12 cellular contexts compared by ENCODE assay signal in genomic region chr1:21263052-21263429, GRCh38. TPM values are rescaled to one million over a fixed set of nuclear protein-coding genes. Genes with fewer than 3 reads are reported as not detected.
DNase-seq lines count a peak whose midpoint lies in the region; ATAC-seq and TF ChIP-seq lines count a peak whose summit lies in the region.
"Had no signal": no experiment of that assay in that cellular context is flagged by ENCODE, and none has a peak within 500 bp of the region (broad histone marks: within the 10 kb centered on the region; RNA-seq: fewer than 3 reads in every experiment).

No MANE protein-coding gene starts in this region.

- TF ChIP-seq CTCF in GM23338 (conservative IDR thresholded peaks at IDR 0.05; ENCODE audit: low read depth in 2 of 2) (no peak), liver (IDR thresholded peaks at IDR 0.05; ENCODE audit: low read depth, low read length, missing input control) (no peak), smooth muscle cell (IDR thresholded peaks at IDR 0.05; ENCODE audit: borderline replicate concordance, insufficient read depth, poor library complexity, severe bottlenecking) (no peak), OCI-LY7 (conservative IDR thresholded peaks at IDR 0.05; ENCODE audit: low read length) (no peak)

- peaks cover 15% of the 10 kb centered on the region for H3K36me3 Mint-ChIP-seq in GM23338 (ENCODE audit: low read depth)
- peaks cover 57% of the 10 kb centered on the region for H3K36me3 Mint-ChIP-seq in activated naive CD8-positive, alpha-beta T cell treated with anti-CD3 and anti-CD28 coated beads, Interleukin-2, amount 50 U/mL, for 24 hours (ENCODE audit: low read depth)

- H3K9me2 ChIP-seq in GM23338 (ENCODE audit: insufficient read depth): no peaks in the 10 kb centered on the region
- H3K9me2 ChIP-seq in OCI-LY7 (ENCODE audit: insufficient read depth, low read length): no peaks in the 10 kb centered on the region

- H3K27ac Mint-ChIP-seq in GM23338: peak overlapping the region; percentile 92; the same call in 1 of the 2 replicates
- peak overlapping the region; percentile 94 for H3K27ac Mint-ChIP-seq in activated naive CD8-positive, alpha-beta T cell treated with anti-CD3 and anti-CD28 coated beads, Interleukin-2, amount 50 U/mL, for 24 hours

- H3K36me3 ChIP-seq in GM23338 (ENCODE audit: insufficient read depth): no peaks in the 10 kb centered on the region
- peaks cover 0 to 6% (median 2%) of the 10 kb centered on the region in 4 donors for H3K36me3 ChIP-seq in liver (ENCODE audit: control insufficient read depth in 4 of 4, insufficient read depth in 3 of 4, low read depth in 1 of 4, low read length in 3 of 4)
- H3K36me3 ChIP-seq in smooth muscle cell (ENCODE audit: low read depth): no peaks in the 10 kb centered on the region
- H3K36me3 ChIP-seq in OCI-LY7 (ENCODE audit: insufficient read depth, low read length): peaks cover 4% of the 10 kb centered on the region

- no peaks in the 10 kb centered on the region for H3K9me3 Mint-ChIP-seq in GM23338
- no peaks in the 10 kb centered on the region for H3K9me3 Mint-ChIP-seq in activated naive CD8-positive, alpha-beta T cell treated with anti-CD3 and anti-CD28 coated beads, Interleukin-2, amount 50 U/mL, for 24 hours
- H3K9me3 Mint-ChIP-seq: activated naive CD4-positive, alpha-beta T cell treated with anti-CD3 and anti-CD28 coated beads, Interleukin-2, amount 10 ng/mL, durations not matched to agents 7 days and 5 days had no signal

- H3K27me3 ChIP-seq in GM23338 (ENCODE audit: insufficient read depth) (no peaks in the 10 kb centered on the region), liver (ENCODE audit: control insufficient read depth in 4 of 4, insufficient read depth in 4 of 4, low read length in 3 of 4) (no peaks in the 10 kb centered on the region), smooth muscle cell (ENCODE audit: low read depth) (no peaks in the 10 kb centered on the region)

- no TSS peak for BruUV-seq in OCI-LY7 (replicated peaks; lab: Mats Ljungman, UMichigan)

- H3K4me1 Mint-ChIP-seq in GM23338: peaks cover 21% of the 10 kb centered on the region
- H3K4me1 Mint-ChIP-seq in activated naive CD8-positive, alpha-beta T cell treated with anti-CD3 and anti-CD28 coated beads, Interleukin-2, amount 50 U/mL, for 24 hours: peaks cover 60% of the 10 kb centered on the region

- H3K27ac ChIP-seq in GM23338 (ENCODE audit: low read depth): no peak overlapping the region
- peak overlapping the region; percentile 63 to 72 for H3K27ac ChIP-seq in liver (ENCODE audit: low read depth in 1 of 2, low read length in 2 of 2)
- H3K27ac ChIP-seq in smooth muscle cell (ENCODE audit: low read depth): peak overlapping the region; percentile 98
- H3K27ac ChIP-seq in OCI-LY7 (ENCODE audit: low read depth, low read length, poor library complexity, severe bottlenecking): no peak overlapping the region

- CTCF ChIA-PET in OCI-LY7 (lab: Charles Lee; ENCODE audit: unreplicated experiment): no interaction called here

- WGBS in liver: 78% methylated on average over 10 of the region's 10 CpGs
- WGBS in smooth muscle cell (ENCODE audit: low lambda C conversion rate): 62% methylated on average over 10 of the region's 10 CpGs

- H4K20me1 ChIP-seq in GM23338 (replicated peaks; ENCODE audit: insufficient read depth) (0 out of 2 replicates have a peak, but pooled peaks cover 9% of the 10 kb centered on the region), smooth muscle cell (ENCODE audit: low read depth) (no peaks in the 10 kb centered on the region), OCI-LY7 (ENCODE audit: insufficient read depth, low read length) (no peaks in the 10 kb centered on the region)

- no peaks in the 10 kb centered on the region for H3K9me3 ChIP-seq in liver (ENCODE audit: control insufficient read depth in 4 of 4, low read length in 3 of 4)
- H3K9me3 ChIP-seq in smooth muscle cell (replicated peaks; ENCODE audit: low read depth): no peaks in the 10 kb centered on the region
- H3K9me3 ChIP-seq in OCI-LY7 (ENCODE audit: low read length): no peaks in the 10 kb centered on the region

- H3K4me1 ChIP-seq in GM23338 (ENCODE audit: insufficient read depth) (peaks cover 13% of the 10 kb centered on the region), liver (ENCODE audit: control insufficient read depth in 4 of 4, insufficient read depth in 4 of 4, low read length in 3 of 4) (peaks cover 3 to 27% (median 16%) of the 10 kb centered on the region in 4 donors), smooth muscle cell (ENCODE audit: low read depth) (peaks cover 19% of the 10 kb centered on the region), OCI-LY7 (ENCODE audit: insufficient read depth, low read length, poor library complexity, severe bottlenecking) (peaks cover 7% of the 10 kb centered on the region)

- H3K9ac ChIP-seq in liver (ENCODE audit: low read depth in 1 of 2, low read length in 2 of 2) (peak overlapping the region in 1 of 2 donors; percentile 33), smooth muscle cell (ENCODE audit: low read depth) (peak overlapping the region; percentile 92)

- POLR2A ChIA-PET in OCI-LY7 (lab: Charles Lee): no interaction called here

- ATAC-seq in GM23338: no peak
- no peak for ATAC-seq in activated naive CD8-positive, alpha-beta T cell treated with anti-CD3 and anti-CD28 coated beads, Interleukin-2, amount 50 U/mL, for 24 hours
- ATAC-seq in HG02610 (IDR thresholded peaks at IDR 0.05; ENCODE audit: unreplicated experiment): no peak
- no peak for ATAC-seq in HG02970 (IDR thresholded peaks at IDR 0.05; ENCODE audit: low FRiP score, unreplicated experiment)

- no peak overlapping the region for H3K4me3 Mint-ChIP-seq in GM23338
- peak overlapping the region; percentile 11 for H3K4me3 Mint-ChIP-seq in activated naive CD8-positive, alpha-beta T cell treated with anti-CD3 and anti-CD28 coated beads, Interleukin-2, amount 50 U/mL, for 24 hours
- H3K4me3 Mint-ChIP-seq: activated naive CD4-positive, alpha-beta T cell treated with anti-CD3 and anti-CD28 coated beads, Interleukin-2, amount 10 ng/mL, durations not matched to agents 7 days and 5 days had no signal

- H3K4me3 ChIP-seq in GM23338: no peak overlapping the region
- H3K4me3 ChIP-seq in liver (ENCODE audit: low read depth in 1 of 3, low read length in 3 of 3): no peak overlapping the region
- no peak overlapping the region for H3K4me3 ChIP-seq in smooth muscle cell
- no peak overlapping the region for H3K4me3 ChIP-seq in OCI-LY7 (ENCODE audit: low read depth, low read length, poor library complexity, severe bottlenecking)

- TF ChIP-seq RAD21 in liver (IDR thresholded peaks at IDR 0.05): no peak

- H3F3A ChIP-seq in GM23338 (replicated peaks; ENCODE audit: low read depth) (no peaks in the 10 kb centered on the region), smooth muscle cell (ENCODE audit: low read depth) (peaks cover 37% of the 10 kb centered on the region)

- peaks cover 9% of the 10 kb centered on the region for H3K27me3 Mint-ChIP-seq in GM23338 (ENCODE audit: insufficient read depth, low read depth, poor library complexity)
- H3K27me3 Mint-ChIP-seq in activated naive CD8-positive, alpha-beta T cell treated with anti-CD3 and anti-CD28 coated beads, Interleukin-2, amount 50 U/mL, for 24 hours: no peaks in the 10 kb centered on the region
- H3K27me3 Mint-ChIP-seq: activated naive CD4-positive, alpha-beta T cell treated with anti-CD3 and anti-CD28 coated beads, Interleukin-2, amount 10 ng/mL, durations not matched to agents 7 days and 5 days had no signal

- H2AFZ ChIP-seq in GM23338 (no peak overlapping the region), smooth muscle cell (ENCODE audit: low read depth) (no peak overlapping the region), OCI-LY7 (ENCODE audit: low read length) (no peak overlapping the region)

- H3K79me2 ChIP-seq in GM23338 (replicated peaks; ENCODE audit: insufficient read depth) (no peaks in the 10 kb centered on the region), smooth muscle cell (ENCODE audit: low read depth) (peaks cover 10% of the 10 kb centered on the region), OCI-LY7 (ENCODE audit: insufficient read depth, low read depth, low read length) (no peaks in the 10 kb centered on the region)

- intact Hi-C loops in OCI-LY7 (cut with micrococcal nuclease; ENCODE audit: unreplicated experiment): no loop called here

- H3K4me2 ChIP-seq in GM23338 (no peak overlapping the region), smooth muscle cell (peak overlapping the region; percentile 68), OCI-LY7 (ENCODE audit: low read length) (no peak overlapping the region)

- DNase-seq in GM23338 (ENCODE audit: low spot score) (no peak), smooth muscle cell (lab: John Stamatoyannopoulos, UW; ENCODE audit: unreplicated experiment) (no peak), OCI-LY7 (ENCODE audit: low spot score) (no peak)
- DNase-seq in activated naive CD8-positive, alpha-beta T cell treated with anti-CD3 and anti-CD28 coated beads, Interleukin-2, amount 50 U/mL, for 24 hours: no peak
- no peak for DNase-seq in effector CD8-positive, alpha-beta T cell (lab: John Stamatoyannopoulos, UW)
- DNase-seq: activated naive CD4-positive, alpha-beta T cell treated with anti-CD3 and anti-CD28 coated beads, Interleukin-2, amount 10 ng/mL, durations not matched to agents 7 days and 5 days; midbrain; NCI-H187 treated with DMSO at 0.1 percent for 48 hours; stimulated activated CD4-positive, alpha-beta T cell treated with anti-CD3 and anti-CD28 coated beads, Interleukin-2, amount 100 ng/mL, for 24 hours had no signal

TF ChIP-seq in liver, 16 proteins besides CTCF, POLR2A, EP300 and RAD21 (continues in another document):
- TF ChIP-seq SP1 (IDR thresholded peaks at IDR 0.05) (no peak), ATF3 (IDR thresholded peaks at IDR 0.05) (no peak), JUND (IDR thresholded peaks at IDR 0.05) (no peak), NR2F2 (IDR thresholded peaks at IDR 0.05) (no peak), GABPA (IDR thresholded peaks at IDR 0.05 in 1 of 2, conservative IDR thresholded peaks at IDR 0.05 in 1 of 2) (no peak), EGR1 (IDR thresholded peaks at IDR 0.05; ENCODE audit: low read depth in 2 of 2) (no peak), HNF4A (conservative IDR thresholded peaks at IDR 0.05) (no peak)

RNA-seq across cellular contexts. Expression of gene ECE1, which starts 27.2 kb away (rescaled TPM):
- total RNA-seq in GM23338 (2014; rRNA removed; shearing (Covaris generic)): 45.0 and 48.0 TPM in 2 replicates
- 10.4 and 11.0 TPM in 2 replicates for polyA plus RNA-seq in GM23338 (2016; fragmentation: Nextera tagmentation; extraction: Ambion mirVana)
- total RNA-seq in liver: 10 to 100 TPM; 38.9 to 40.2 TPM
- polyA plus RNA-seq in liver: 10 to 100 TPM; 29.3 to 46.4 TPM
- total RNA-seq in smooth muscle cell: 63.8 and 129 TPM in 2 replicates
- polyA plus RNA-seq in smooth muscle cell: 101 and 108 TPM in 2 replicates
- total RNA-seq in OCI-LY7 (2014; rRNA removed; shearing (Covaris generic)): 13.5 and 20.0 TPM in 2 replicates
- total RNA-seq in OCI-LY7 (2022): 25.3 and 32.8 TPM in 2 replicates

Comparison
In these comparisons a context has a peak if more than half of its experiments do, and no peak if none do; other contexts are left out.
1. H3K27ac ChIP-seq: peak in liver (2 of 2) and smooth muscle cell (single experiment); none in GM23338 (single experiment) and OCI-LY7 (single experiment).